Comparison of ENCODE assay signal across 18 cellular contexts in genomic region chr18:40006553-40007073, GRCh38.
A peak's percentile ranks its signal among the peaks of the same experiment; 100 is the strongest.
DNase-seq lines count a peak whose midpoint lies in the region; ATAC-seq and TF ChIP-seq lines count a peak whose summit lies in the region.
"Had no signal": no experiment of that assay in that cellular context is flagged by ENCODE, and none has a peak within 500 bp of the region (broad histone marks: within the 10 kb centered on the region; RNA-seq: fewer than 3 reads in every experiment).

No MANE protein-coding gene starts in this region.

- DNase-seq in A673 (ENCODE audit: low spot score) (peak; percentile 87), HCEC 1CT (peak; percentile 23), NCI-H526 (lab: John Stamatoyannopoulos, UW) (peak; percentile 8 to 12), fibroblast of gingiva (ENCODE audit: low read depth) (peak; percentile 9)
- no peak for DNase-seq in activated CD4-positive, alpha-beta T cell treated with anti-CD3 and anti-CD28 coated beads for 48 hours
- DNase-seq in activated CD4-positive, alpha-beta T cell treated with anti-CD3 and anti-CD28 coated beads, Interleukin-2, amount 10 ng/mL, durations not matched to agents 7 days and 5 days = no peak
- DNase-seq: DMS79; effector memory CD4-positive, alpha-beta T cell; esophagus squamous epithelium; NCI-H187 treated with DMSO at 0.1 percent for 48 hours; NCI-H510A treated with DMSO at 0.1 percent for 48 hours; PC-9; SK-N-SH; T-helper 9 cell; testis had no signal

- no peaks in the 10 kb centered on the region for H3K27me3 Mint-ChIP-seq in activated CD4-positive, alpha-beta T cell treated with anti-CD3 and anti-CD28 coated beads, Interleukin-2, amount 10 ng/mL, durations not matched to agents 7 days and 5 days
- H3K27me3 Mint-ChIP-seq: activated naive CD4-positive, alpha-beta T cell treated with anti-CD3 and anti-CD28 coated beads, Interleukin-2, amount 50 U/mL, for 24 hours had no signal

- no peak overlapping the region for H3K4me3 ChIP-seq in A673 (ENCODE audit: low read depth, low read length, poor library complexity, severe bottlenecking)
- H3K4me3 ChIP-seq: esophagus squamous epithelium, PC-9, testis had no signal

- no peaks in the 10 kb centered on the region for H3K36me3 ChIP-seq in A673 (ENCODE audit: insufficient read depth, low read length, poor library complexity, severe bottlenecking)
- H3K36me3 ChIP-seq: esophagus squamous epithelium had no signal

- H3K27ac ChIP-seq in A673 (ENCODE audit: low read depth, low read length, poor library complexity, severe bottlenecking) = no peak overlapping the region
- H3K27ac ChIP-seq: esophagus squamous epithelium, PC-9, testis had no signal

- CTCF ChIA-PET in A673 (lab: Charles Lee) = interaction anchor here (1.3 kb wide), 1 partner anchor 153 kb away, joined by 4 read pairs; no protein-coding TSS in a partner anchor
- CTCF ChIA-PET in activated CD4-positive, alpha-beta T cell treated with anti-CD3 and anti-CD28 coated beads, Interleukin-2, amount 10 ng/mL, durations not matched to agents 7 days and 5 days (lab: Charles Lee) = no interaction called here

- POLR2A ChIA-PET in A673 (lab: Charles Lee; ENCODE audit: low non-redundant PET) = interaction anchor here (0.5 kb wide), 1 partner anchor 676 kb away, joined by 5 read pairs; no protein-coding TSS in a partner anchor
- POLR2A ChIA-PET in activated CD4-positive, alpha-beta T cell treated with anti-CD3 and anti-CD28 coated beads, Interleukin-2, amount 10 ng/mL, durations not matched to agents 7 days and 5 days (lab: Charles Lee) = no interaction called here

- H3K4me1 Mint-ChIP-seq in activated CD4-positive, alpha-beta T cell treated with anti-CD3 and anti-CD28 coated beads, Interleukin-2, amount 10 ng/mL, durations not matched to agents 7 days and 5 days = no peaks in the 10 kb centered on the region
- H3K4me1 Mint-ChIP-seq: activated naive CD4-positive, alpha-beta T cell treated with anti-CD3 and anti-CD28 coated beads, Interleukin-2, amount 50 U/mL, for 24 hours had no signal

- no peak for ATAC-seq in HG03280 (IDR thresholded peaks at IDR 0.05; ENCODE audit: unreplicated experiment)
- no peak for ATAC-seq in HG03045 (IDR thresholded peaks at IDR 0.05; ENCODE audit: unreplicated experiment)

- no peaks in the 10 kb centered on the region for H3K36me3 Mint-ChIP-seq in activated CD4-positive, alpha-beta T cell treated with anti-CD3 and anti-CD28 coated beads, Interleukin-2, amount 10 ng/mL, durations not matched to agents 7 days and 5 days (ENCODE audit: low read depth)
- H3K36me3 Mint-ChIP-seq: activated naive CD4-positive, alpha-beta T cell treated with anti-CD3 and anti-CD28 coated beads, Interleukin-2, amount 50 U/mL, for 24 hours had no signal

- intact Hi-C loops in A673 (cut with micrococcal nuclease; ENCODE audit: unreplicated experiment) = no loop called here

- H3K27me3 ChIP-seq in A673 (replicated peaks; ENCODE audit: insufficient read depth, low read depth, low read length, poor library complexity) = peaks cover 15% of the 10 kb centered on the region
- H3K27me3 ChIP-seq: esophagus squamous epithelium, testis had no signal

- TF ChIP-seq CTCF in A673 (conservative IDR thresholded peaks at IDR 0.05; ENCODE audit: low read depth, low read length) = peak; percentile 41; the same call in 1 of the 2 replicates

- no peak overlapping the region for H3K4me3 Mint-ChIP-seq in activated CD4-positive, alpha-beta T cell treated with anti-CD3 and anti-CD28 coated beads, Interleukin-2, amount 10 ng/mL, durations not matched to agents 7 days and 5 days
- H3K4me3 Mint-ChIP-seq: activated naive CD4-positive, alpha-beta T cell treated with anti-CD3 and anti-CD28 coated beads, Interleukin-2, amount 50 U/mL, for 24 hours had no signal

- peaks cover 5% of the 10 kb centered on the region for H3K9me3 Mint-ChIP-seq in activated CD4-positive, alpha-beta T cell treated with anti-CD3 and anti-CD28 coated beads, Interleukin-2, amount 10 ng/mL, durations not matched to agents 7 days and 5 days

- no peak overlapping the region for H3K27ac Mint-ChIP-seq in activated CD4-positive, alpha-beta T cell treated with anti-CD3 and anti-CD28 coated beads, Interleukin-2, amount 10 ng/mL, durations not matched to agents 7 days and 5 days
- H3K27ac Mint-ChIP-seq: activated naive CD4-positive, alpha-beta T cell treated with anti-CD3 and anti-CD28 coated beads, Interleukin-2, amount 50 U/mL, for 24 hours had no signal

- H3K4me1 ChIP-seq in A673 (ENCODE audit: insufficient read depth, low read length, poor library complexity, severe bottlenecking) = no peaks in the 10 kb centered on the region
- H3K4me1 ChIP-seq: esophagus squamous epithelium, testis had no signal

- H3K9me3 ChIP-seq in A673 (ENCODE audit: low read depth, low read length, poor library complexity, severe bottlenecking) = no peaks in the 10 kb centered on the region
- H3K9me3 ChIP-seq: esophagus squamous epithelium, SK-N-SH, testis had no signal

- no TSS peak for BruUV-seq in A673 (replicated peaks; lab: Mats Ljungman, UMichigan)

Comparison
In these comparisons a context has a peak if more than half of its experiments do, and no peak if none do; other contexts are left out.
1. DNase-seq: peak in A673 (single experiment), HCEC 1CT (single experiment), NCI-H526 (2 of 2) and fibroblast of gingiva (single experiment); none in activated CD4-positive, alpha-beta T cell treated with anti-CD3 and anti-CD28 coated beads for 48 hours (single experiment) and activated CD4-positive, alpha-beta T cell treated with anti-CD3 and anti-CD28 coated beads, Interleukin-2, amount 10 ng/mL, durations not matched to agents 7 days and 5 days (single experiment).